ENCODE assay signal across 8 cellular contexts in genomic region chr20:35994994-35995453, GRCh38. TPM values are rescaled to one million over a fixed set of nuclear protein-coding genes. Genes with fewer than 3 reads are reported as not detected.
DNase-seq lines count a peak whose midpoint lies in the region; ATAC-seq, FAIRE-seq and TF ChIP-seq lines count a peak whose summit lies in the region.

No MANE protein-coding gene starts in this region.

- H3K9me3 ChIP-seq in HAP-1 (no peaks in the 10 kb centered on the region), keratinocyte (ENCODE audit: control insufficient read depth, low read depth, low read length) (no peaks in the 10 kb centered on the region)

- dilution Hi-C loops in keratinocyte (cut with MboI; ENCODE audit: extremely low pct_ligation_motif_present, low sequenced_read_pairs) = no loop called here

- no peak overlapping the region for H3K27ac ChIP-seq in keratinocyte (ENCODE audit: control insufficient read depth, insufficient read depth, low read length)

- no peaks in the 10 kb centered on the region for H3K36me3 ChIP-seq in HAP-1 (replicated peaks)
- H3K36me3 ChIP-seq in keratinocyte (ENCODE audit: control insufficient read depth in 2 of 2, extremely low read depth in 1 of 2, insufficient read depth in 2 of 2, low read length in 2 of 2) = no peaks in the 10 kb centered on the region

- no peaks in the 10 kb centered on the region for H3K9me1 ChIP-seq in keratinocyte (ENCODE audit: control insufficient read depth, extremely low read depth, insufficient read depth, low read length)

- no peak overlapping the region for H3K9ac ChIP-seq in keratinocyte (ENCODE audit: control insufficient read depth, extremely low read depth, insufficient read depth, low read length)

- no peak overlapping the region for H3K4me2 ChIP-seq in keratinocyte (ENCODE audit: control insufficient read depth, extremely low read depth, insufficient read depth, low read depth, low read length)

- no peaks in the 10 kb centered on the region for H4K20me1 ChIP-seq in keratinocyte (ENCODE audit: control insufficient read depth, extremely low read depth, insufficient read depth, low read length)

- peak; percentile 88 to 89 for ATAC-seq in activated CD4-positive, CD25-positive, alpha-beta regulatory T cell treated with anti-CD3 and anti-CD28 coated beads, Interleukin-2, amount 50 U/mL, for 24 hours
- no peak for ATAC-seq in HG03439 (IDR thresholded peaks at IDR 0.05; ENCODE audit: unreplicated experiment)

- H3K4me1 ChIP-seq in HAP-1 (no peaks in the 10 kb centered on the region; the same call in 1 of the 2 replicates), keratinocyte (ENCODE audit: control insufficient read depth, extremely low read depth, insufficient read depth, low read length) (peaks cover 3% of the 10 kb centered on the region)

- H3K79me2 ChIP-seq in keratinocyte (ENCODE audit: control insufficient read depth, insufficient read depth, low read length) = no peaks in the 10 kb centered on the region

- in situ Hi-C loops in HAP-1 (cut with MboI; ENCODE audit: low sequenced_read_pairs) = loop anchor here (25.0 kb wide), 1 partner anchor 442 kb away; no protein-coding TSS in a partner anchor

- H3K4me3 ChIP-seq in HAP-1 (no peak overlapping the region), cardiac fibroblast (replicated peaks in 1 of 2; ENCODE audit: low read depth in 2 of 2, low read length in 2 of 2) (no peak overlapping the region), keratinocyte (ENCODE audit: control insufficient read depth in 2 of 3, extremely low read depth in 1 of 3, insufficient read depth in 2 of 3, low read depth in 1 of 3, low read length in 3 of 3) (no peak overlapping the region)

- peak; percentile 85 for DNase-seq in AG08395 (ENCODE audit: low spot score)
- DNase-seq in HAP-1 (ENCODE audit: low spot score in 2 of 2) = peak; percentile 82 to 92
- DNase-seq in NCI-H460 (ENCODE audit: extremely low read depth, low read depth) = peak; percentile 74
- DNase-seq in cardiac fibroblast (ENCODE audit: low read depth in 2 of 2) = peak; percentile 89
- peak; percentile 55 for DNase-seq in keratinocyte (ENCODE audit: low read depth, low spot score)
- DNase-seq in stimulated activated CD4-positive, alpha-beta T cell treated with anti-CD3 and anti-CD28 coated beads, Interleukin-1b, Interleukin-23, amount 100 ng/mL, for 1 hour (ENCODE audit: low read depth in 2 of 2) = peak; percentile 66 to 71

- TF ChIP-seq CTCF in cardiac fibroblast (IDR thresholded peaks at IDR 0.05; ENCODE audit: low read depth, low read length) (peak; percentile 98), keratinocyte (optimal IDR thresholded peaks at IDR 0.05 in 1 of 3, IDR thresholded peaks at IDR 0.05 in 1 of 3, conservative IDR thresholded peaks at IDR 0.05 in 1 of 3; ENCODE audit: extremely low read depth in 1 of 3, insufficient read depth in 2 of 3, low read length in 3 of 3) (peak; percentile 92 to 98 (median 95))

- FAIRE-seq in keratinocyte (lab: Jason Lieb, UNC) = peak; percentile 75

- peak overlapping the region; percentile 33 for H2AFZ ChIP-seq in keratinocyte (ENCODE audit: control insufficient read depth, low read length)

- peaks cover 4% of the 10 kb centered on the region for H3K27me3 ChIP-seq in HAP-1 (ENCODE audit: low read depth)
- H3K27me3 ChIP-seq in keratinocyte (ENCODE audit: control insufficient read depth, extremely low read depth, insufficient read depth, low read length) = no peaks in the 10 kb centered on the region

RNA-seq across cellular contexts. Expression of gene CNBD2, which starts 26.6 kb away (rescaled TPM):
- 3.7 and 7.1 TPM in 2 replicates for total RNA-seq in NCI-H460 (2014; rRNA removed; shearing (Covaris generic))
- 9.7 and 19.6 TPM in 2 replicates for polyA plus RNA-seq in NCI-H460 (2014; cell fraction: nucleus; rRNA removed)
- 1.7 to 3.9 TPM (median 3.0 TPM) in 3 replicates for polyA plus RNA-seq in keratinocyte
- 2.4 TPM for polyA plus RNA-seq in keratinocyte (2011; ENCODE audit: low read depth)
- polyA plus RNA-seq in keratinocyte (2011; cell fraction: cytosol; rRNA removed) = 2.4 and 2.7 TPM in 2 replicates
- 4.8 and 8.9 TPM in 2 replicates for polyA plus RNA-seq in keratinocyte (2011; cell fraction: nucleus; rRNA removed)
- polyA plus RNA-seq in keratinocyte (2012; ENCODE audit: low replicate concordance) = 1.3 and 7.4 TPM in 2 replicates
- 1.2 to 1.6 TPM in 2 of 3 replicates, not detected in the other for polyA minus RNA-seq in keratinocyte
- not detected for polyA minus RNA-seq in keratinocyte (2011; cell fraction: cytosol; rRNA and poly(A)+ RNA removed)
- 2.1 and 2.2 TPM in 2 replicates for polyA minus RNA-seq in keratinocyte (2011; cell fraction: nucleus; rRNA and poly(A)+ RNA removed)

RNA-seq across cellular contexts. Expression of gene SCAND1, which starts 40.7 kb away (rescaled TPM):
- total RNA-seq in NCI-H460 (2014; rRNA removed; shearing (Covaris generic)) = 35.0 and 52.8 TPM in 2 replicates
- 102 and 111 TPM in 2 replicates for polyA plus RNA-seq in NCI-H460 (2014; cell fraction: nucleus; rRNA removed)
- 5.8 to 11.7 TPM (median 10.5 TPM) in 3 replicates for polyA plus RNA-seq in keratinocyte
- polyA plus RNA-seq in keratinocyte (2011; ENCODE audit: low read depth) = 2.2 TPM
- 9.5 and 27.0 TPM in 2 replicates for polyA plus RNA-seq in keratinocyte (2011; cell fraction: cytosol; rRNA removed)
- 9.2 and 13.0 TPM in 2 replicates for polyA plus RNA-seq in keratinocyte (2011; cell fraction: nucleus; rRNA removed)
- 12.4 and 25.7 TPM in 2 replicates for polyA plus RNA-seq in keratinocyte (2012; ENCODE audit: low replicate concordance)
- 1.0 to 4.0 TPM (median 3.1 TPM) in 3 replicates for polyA minus RNA-seq in keratinocyte
- 42.2 TPM for polyA minus RNA-seq in keratinocyte (2011; cell fraction: cytosol; rRNA and poly(A)+ RNA removed)
- polyA minus RNA-seq in keratinocyte (2011; cell fraction: nucleus; rRNA and poly(A)+ RNA removed) = 3.3 and 3.7 TPM in 2 replicates
